In genomic region chr6:158938811-158939254, GRCh38 we compare ENCODE assay signal across 8 cellular contexts.
A peak's percentile ranks its signal among the peaks of the same experiment; 100 is the strongest.
DNase-seq lines count a peak whose midpoint lies in the region; ATAC-seq and TF ChIP-seq lines count a peak whose summit lies in the region.

No MANE protein-coding gene starts in this region.

- intact Hi-C loops in HCT116 (cut with micrococcal nuclease) (no loop called here), right cardiac atrium (cut with DNase I) (no loop called here)

- peak overlapping the region; percentile 35; the same call in 1 of the 2 replicates for H3K9ac ChIP-seq in HCT116 (ENCODE audit: low read length)

- RAD21 ChIA-PET in HCT116 (lab: Charles Lee; ENCODE audit: low non-redundant PET in 1 of 2, low total read pairs in 2 of 2, uncharacterized antibody in 2 of 2, unreplicated experiment in 2 of 2): no interaction called here

- H2AFZ ChIP-seq in HCT116 (ENCODE audit: low read depth, low read length, poor library complexity, severe bottlenecking): no peak overlapping the region

- peak overlapping the region; percentile 23 to 50; a peak in 3 of 4 replicates for H3K4me3 ChIP-seq in HCT116 (replicated peaks in 1 of 2; ENCODE audit: low read depth in 1 of 2, low read length in 2 of 2)
- H3K4me3 ChIP-seq in right cardiac atrium (ENCODE audit: low read length): no peak overlapping the region

- no peak for TF ChIP-seq RAD21 in HCT116 (IDR thresholded peaks at IDR 0.05; ENCODE audit: low read depth)

- WGBS in right cardiac atrium: 45% methylated on average over 23 of the region's 23 CpGs

- POLR2A ChIA-PET in HCT116 (lab: Charles Lee): no interaction called here

- peaks cover 4 to 23% of the 10 kb centered on the region in 2 experiments; a peak in 3 of 4 replicates for H3K4me1 ChIP-seq in HCT116 (ENCODE audit: control insufficient read depth in 1 of 2, insufficient read depth in 2 of 2, low read length in 2 of 2)
- no peaks in the 10 kb centered on the region for H3K4me1 ChIP-seq in right cardiac atrium (ENCODE audit: control insufficient read depth, insufficient read depth, low read length)

- H4K20me1 ChIP-seq in HCT116 (ENCODE audit: insufficient read depth): no peaks in the 10 kb centered on the region

- H3K9me3 ChIP-seq in HCT116 (ENCODE audit: control insufficient read depth in 1 of 2, insufficient read depth in 1 of 2, low read depth in 1 of 2, low read length in 2 of 2): no peaks in the 10 kb centered on the region
- H3K9me3 ChIP-seq in right cardiac atrium (ENCODE audit: control insufficient read depth, low read length): no peaks in the 10 kb centered on the region

- ATAC-seq in HCT116 (peak; percentile 98), right cardiac atrium (peak; percentile 76 to 77), GM18517 (IDR thresholded peaks at IDR 0.05; ENCODE audit: unreplicated experiment) (no peak), HG02588 (IDR thresholded peaks at IDR 0.05; ENCODE audit: unreplicated experiment) (no peak), HG02678 (IDR thresholded peaks at IDR 0.05; ENCODE audit: unreplicated experiment) (no peak), HG03045 (IDR thresholded peaks at IDR 0.05; ENCODE audit: unreplicated experiment) (no peak)

- no peak overlapping the region for H3K27ac ChIP-seq in HCT116 (ENCODE audit: low read depth, low read length)
- no peak overlapping the region for H3K27ac ChIP-seq in right cardiac atrium (ENCODE audit: low read length)

- BruUV-seq in HCT116 (replicated peaks; lab: Mats Ljungman, UMichigan): no TSS peak

- no peaks in the 10 kb centered on the region for H3K27me3 ChIP-seq in HCT116 (ENCODE audit: insufficient read depth, low read length)
- no peaks in the 10 kb centered on the region for H3K27me3 ChIP-seq in right cardiac atrium (ENCODE audit: control insufficient read depth, insufficient read depth)

- peak overlapping the region; percentile 79 for H3K4me2 ChIP-seq in HCT116 (ENCODE audit: low read length)

- no peaks in the 10 kb centered on the region for H3K79me2 ChIP-seq in HCT116 (ENCODE audit: insufficient read depth, low read length)

- H3K36me3 ChIP-seq in HCT116 (ENCODE audit: control insufficient read depth in 1 of 2, insufficient read depth in 2 of 2, low read length in 2 of 2): no peaks in the 10 kb centered on the region

- no peaks in the 10 kb centered on the region for H3K9me2 ChIP-seq in HCT116 (ENCODE audit: insufficient read depth)

- DNase-seq in HCT116 (ENCODE audit: low read depth, low spot score) (peak; percentile 24), right cardiac atrium (peak in 2 of 3 donors; percentile 36 to 70)
- DNase-seq in activated CD4-positive, alpha-beta T cell treated with anti-CD3 and anti-CD28 coated beads, Interleukin-2, amount 50 U/mL, for 48 hours: peak; percentile 37 to 47
- DNase-seq in stimulated activated CD8-positive, alpha-beta memory T cell treated with anti-CD3 and anti-CD28 coated beads, Interleukin-4, amount 100 ng/mL, for 48 hours: peak; percentile 42

- CTCF ChIA-PET in HCT116 (lab: Charles Lee): no interaction called here

- no peak for TF ChIP-seq CTCF in HCT116 (IDR thresholded peaks at IDR 0.05 in 2 of 3, conservative IDR thresholded peaks at IDR 0.05 in 1 of 3; ENCODE audit: borderline replicate concordance in 1 of 3, insufficient read depth in 1 of 3, low read depth in 2 of 3, low read length in 2 of 3)

- TF ChIP-seq POLR2A in HCT116 (IDR thresholded peaks at IDR 0.05; ENCODE audit: borderline replicate concordance, extremely low read depth, insufficient read depth, insufficient read length): no peak

TF ChIP-seq in HCT116, 20 proteins besides CTCF, POLR2A, EP300 and RAD21:
- peak; percentile 20; the same call in 1 of the 2 replicates for TF ChIP-seq POLR2AphosphoS5 (IDR thresholded peaks at IDR 0.05; ENCODE audit: low read depth, low read length)
- TF ChIP-seq SRF (IDR thresholded peaks at IDR 0.05; ENCODE audit: low read depth): no peak

Comparison
In these comparisons a context has a peak if more than half of its experiments do, and no peak if none do; other contexts are left out.
1. ATAC-seq: peak in HCT116 (single experiment) and right cardiac atrium (2 of 2); none in GM18517 (single experiment), HG02588 (single experiment), HG02678 (single experiment) and HG03045 (single experiment).
2. Peak in every context shown above with its lines, with median percentiles within 50 percentile points of each other: DNase-seq.